In genomic region chr19:38223617-38224013, GRCh38 we compare ENCODE assay signal across 8 cellular contexts. TPM values are rescaled to one million over a fixed set of nuclear protein-coding genes. Genes with fewer than 3 reads are reported as not detected.
DNase-seq lines count a peak whose midpoint lies in the region; ATAC-seq and TF ChIP-seq lines count a peak whose summit lies in the region.

No MANE protein-coding gene starts in this region.

- no peak overlapping the region for H3K27ac Mint-ChIP-seq in T-helper 1 cell treated with Interleukin-12 subunit alpha and Interleukin-12 subunit beta and Interleukin-4 antibody, amounts not matched to agents 30 μg/mL and 1 μg/mL, for 36 hours
- H3K27ac Mint-ChIP-seq in T-helper 17 cell: no peak overlapping the region
- H3K27ac Mint-ChIP-seq in stimulated activated naive CD8-positive, alpha-beta T cell treated with anti-CD3 and anti-CD28 coated beads, Interleukin-15, amount 100 ng/mL, for 72 hours: no peak overlapping the region

- peak overlapping the region; percentile 64 for H3K4me3 ChIP-seq in fibroblast of pulmonary artery (replicated peaks; ENCODE audit: low read depth, low read length)

- peak overlapping the region; percentile 26 for H3K4me3 Mint-ChIP-seq in T-helper 1 cell treated with Interleukin-12 subunit alpha and Interleukin-12 subunit beta and Interleukin-4 antibody, amounts not matched to agents 30 μg/mL and 1 μg/mL, for 36 hours
- H3K4me3 Mint-ChIP-seq in T-helper 17 cell: peak overlapping the region; percentile 69
- peak overlapping the region; percentile 1 to 66 for H3K4me3 Mint-ChIP-seq in stimulated activated naive CD8-positive, alpha-beta T cell treated with anti-CD3 and anti-CD28 coated beads, Interleukin-15, amount 100 ng/mL, for 72 hours

- no peaks in the 10 kb centered on the region for H3K9me3 Mint-ChIP-seq in T-helper 1 cell treated with Interleukin-12 subunit alpha and Interleukin-12 subunit beta and Interleukin-4 antibody, amounts not matched to agents 30 μg/mL and 1 μg/mL, for 36 hours
- H3K9me3 Mint-ChIP-seq in stimulated activated naive CD8-positive, alpha-beta T cell treated with anti-CD3 and anti-CD28 coated beads, Interleukin-15, amount 100 ng/mL, for 72 hours: no peaks in the 10 kb centered on the region

- no peak for TF ChIP-seq CTCF in fibroblast of pulmonary artery (IDR thresholded peaks at IDR 0.05; ENCODE audit: low read length, missing control alignments)

- peaks cover 54% of the 10 kb centered on the region for H3K27me3 Mint-ChIP-seq in T-helper 1 cell treated with Interleukin-12 subunit alpha and Interleukin-12 subunit beta and Interleukin-4 antibody, amounts not matched to agents 30 μg/mL and 1 μg/mL, for 36 hours (ENCODE audit: low read depth)
- peaks cover 73% of the 10 kb centered on the region for H3K27me3 Mint-ChIP-seq in T-helper 17 cell
- H3K27me3 Mint-ChIP-seq in stimulated activated naive CD8-positive, alpha-beta T cell treated with anti-CD3 and anti-CD28 coated beads, Interleukin-15, amount 100 ng/mL, for 72 hours: peaks cover 85% of the 10 kb centered on the region

- no peak for ATAC-seq in T-helper 17 cell
- ATAC-seq in stimulated activated naive CD8-positive, alpha-beta T cell treated with anti-CD3 and anti-CD28 coated beads, Interleukin-15, amount 100 ng/mL, for 72 hours: no peak
- no peak for ATAC-seq in GM21717 (IDR thresholded peaks at IDR 0.05; ENCODE audit: unreplicated experiment)

- H3K4me1 Mint-ChIP-seq in T-helper 1 cell treated with Interleukin-12 subunit alpha and Interleukin-12 subunit beta and Interleukin-4 antibody, amounts not matched to agents 30 μg/mL and 1 μg/mL, for 36 hours (ENCODE audit: low read depth): peaks cover 14% of the 10 kb centered on the region
- H3K4me1 Mint-ChIP-seq in T-helper 17 cell: peaks cover 20% of the 10 kb centered on the region
- peaks cover 31% of the 10 kb centered on the region for H3K4me1 Mint-ChIP-seq in stimulated activated naive CD8-positive, alpha-beta T cell treated with anti-CD3 and anti-CD28 coated beads, Interleukin-15, amount 100 ng/mL, for 72 hours

- DNase-seq in T-helper 1 cell (no peak), T-helper 17 cell (no peak), fibroblast of pulmonary artery (ENCODE audit: low read depth) (no peak), GM03348 (ENCODE audit: low spot score) (no peak), ecto neural progenitor cell (ENCODE audit: low spot score) (no peak)
- no peak for DNase-seq in stimulated activated naive CD8-positive, alpha-beta T cell treated with anti-CD3 and anti-CD28 coated beads, Interleukin-15, amount 100 ng/mL, for 72 hours

- no peaks in the 10 kb centered on the region for H3K36me3 Mint-ChIP-seq in T-helper 1 cell treated with Interleukin-12 subunit alpha and Interleukin-12 subunit beta and Interleukin-4 antibody, amounts not matched to agents 30 μg/mL and 1 μg/mL, for 36 hours (ENCODE audit: low read depth)
- H3K36me3 Mint-ChIP-seq in T-helper 17 cell (ENCODE audit: low read depth): peaks cover 9% of the 10 kb centered on the region

- H3K9me3 ChIP-seq in T-helper 17 cell (ENCODE audit: control insufficient read depth, low read length, poor library complexity, severe bottlenecking): no peaks in the 10 kb centered on the region

RNA-seq across cellular contexts. Expression of gene DPF1, which starts 0.4 kb away (rescaled TPM):
- not detected for total RNA-seq in T-helper 17 cell

RNA-seq across cellular contexts. Expression of gene PPP1R14A, which starts 32.6 kb away (rescaled TPM):
- 1 to 10 TPM in 1 of 2 donors, under 1 TPM in 1; 0.90 to 6.7 TPM for total RNA-seq in T-helper 17 cell

RNA-seq across cellular contexts. Expression of gene SPINT2, which starts 40.8 kb away (rescaled TPM):
- total RNA-seq in T-helper 17 cell: 10 to 100 TPM; 32.2 to 49.1 TPM
